8 cellular contexts compared by ENCODE assay signal in genomic region chrX:276588-277171, GRCh38. TPM values are rescaled to one million over a fixed set of nuclear protein-coding genes. Genes with fewer than 3 reads are reported as not detected.
DNase-seq lines count a peak whose midpoint lies in the region; ATAC-seq lines count a peak whose summit lies in the region.

No MANE protein-coding gene starts in this region.

- peaks cover 12% of the 10 kb centered on the region for H3K79me2 ChIP-seq in trophoblast cell (ENCODE audit: control insufficient read depth, insufficient read depth, low read length, poor library complexity)

- DNase-seq in activated CD4-positive, alpha-beta memory T cell treated with anti-CD3 and anti-CD28 coated beads, Interleukin-2, amount 10 ng/mL, durations not matched to agents 7 days and 5 days = peak; percentile 29
- DNase-seq in foreskin melanocyte (peak; percentile 10), trophoblast cell (peak; percentile 87 to 92), cerebellum (ENCODE audit: low spot score) (no peak), LoVo (ENCODE audit: low spot score) (no peak), SHP77 (lab: John Stamatoyannopoulos, UW) (no peak)

- no peaks in the 10 kb centered on the region for H3K36me3 Mint-ChIP-seq in activated CD4-positive, alpha-beta memory T cell treated with anti-CD3 and anti-CD28 coated beads, Interleukin-2, amount 10 ng/mL, durations not matched to agents 7 days and 5 days (ENCODE audit: low read depth)

- H3K14ac ChIP-seq in trophoblast cell (ENCODE audit: low read length) = peak overlapping the region; percentile 70

- peak overlapping the region; percentile 74 for H3K4me3 Mint-ChIP-seq in activated CD4-positive, alpha-beta memory T cell treated with anti-CD3 and anti-CD28 coated beads, Interleukin-2, amount 10 ng/mL, durations not matched to agents 7 days and 5 days

- no peaks in the 10 kb centered on the region for H3K36me3 ChIP-seq in trophoblast cell (ENCODE audit: control insufficient read depth in 1 of 2, insufficient read depth in 2 of 2, low read length in 2 of 2)

- POLR2A ChIA-PET in activated CD4-positive, alpha-beta memory T cell treated with anti-CD3 and anti-CD28 coated beads, Interleukin-2, amount 10 ng/mL, durations not matched to agents 7 days and 5 days (lab: Charles Lee) = no interaction called here

- peaks cover 11 to 28% of the 10 kb centered on the region in 2 experiments for H3K4me1 ChIP-seq in trophoblast cell (ENCODE audit: control insufficient read depth in 1 of 2, insufficient read depth in 2 of 2, low read length in 2 of 2)

- H3K27me3 ChIP-seq in trophoblast cell (ENCODE audit: insufficient read depth, low read length) = no peaks in the 10 kb centered on the region

- H4K91ac ChIP-seq in trophoblast cell (ENCODE audit: low read depth, low read length) = peak overlapping the region; percentile 49

- H2BK12ac ChIP-seq in trophoblast cell (ENCODE audit: low read length) = peak overlapping the region; percentile 2

- CTCF ChIA-PET in activated CD4-positive, alpha-beta memory T cell treated with anti-CD3 and anti-CD28 coated beads, Interleukin-2, amount 10 ng/mL, durations not matched to agents 7 days and 5 days (lab: Charles Lee) = no interaction called here

- H3K4me1 Mint-ChIP-seq in activated CD4-positive, alpha-beta memory T cell treated with anti-CD3 and anti-CD28 coated beads, Interleukin-2, amount 10 ng/mL, durations not matched to agents 7 days and 5 days = peaks cover 12% of the 10 kb centered on the region

- H3K79me1 ChIP-seq in trophoblast cell (ENCODE audit: low read length) = peaks cover 24% of the 10 kb centered on the region

- H2BK120ac ChIP-seq in trophoblast cell (ENCODE audit: insufficient read depth, low read length, poor library complexity) = peak overlapping the region; percentile 81

- H2AK5ac ChIP-seq in trophoblast cell (ENCODE audit: low read length) = peak overlapping the region; percentile 84

- H3K9me3 Mint-ChIP-seq in activated CD4-positive, alpha-beta memory T cell treated with anti-CD3 and anti-CD28 coated beads, Interleukin-2, amount 10 ng/mL, durations not matched to agents 7 days and 5 days = no peaks in the 10 kb centered on the region

- H2BK5ac ChIP-seq in trophoblast cell (ENCODE audit: low read depth, low read length, poor library complexity) = peak overlapping the region; percentile 75

- no peaks in the 10 kb centered on the region for H3K9me3 ChIP-seq in trophoblast cell (ENCODE audit: insufficient read depth, low read depth, low read length)

- H2AFZ ChIP-seq in trophoblast cell (ENCODE audit: insufficient read depth, low read length, poor library complexity) = peak overlapping the region; percentile 53

- peak overlapping the region; percentile 40 for H3K27ac ChIP-seq in trophoblast cell (ENCODE audit: low read depth, low read length)

- peak overlapping the region; percentile 89 for H3K4me2 ChIP-seq in trophoblast cell (ENCODE audit: low read length)

- no peak overlapping the region for H3K23ac ChIP-seq in trophoblast cell (ENCODE audit: low read length)

- H4K12ac ChIP-seq in trophoblast cell (ENCODE audit: low read depth, low read length) = peak overlapping the region; percentile 55

- peak overlapping the region; percentile 82 for H3K9ac ChIP-seq in trophoblast cell (ENCODE audit: low read length)

- peak overlapping the region; percentile 78 for H3K4ac ChIP-seq in trophoblast cell (ENCODE audit: low read depth, low read length)

- no CpG with 5 or more reads among the region's 47 CpGs for WGBS in trophoblast cell (ENCODE audit: extremely low coverage, insufficient coverage, insufficient read length)

- peak overlapping the region; percentile 96 for H3K18ac ChIP-seq in trophoblast cell (ENCODE audit: low read length)

- H3K27ac Mint-ChIP-seq in activated CD4-positive, alpha-beta memory T cell treated with anti-CD3 and anti-CD28 coated beads, Interleukin-2, amount 10 ng/mL, durations not matched to agents 7 days and 5 days = no peak overlapping the region

- H3K27me3 Mint-ChIP-seq in activated CD4-positive, alpha-beta memory T cell treated with anti-CD3 and anti-CD28 coated beads, Interleukin-2, amount 10 ng/mL, durations not matched to agents 7 days and 5 days = no peaks in the 10 kb centered on the region

- ATAC-seq in GM18867 (IDR thresholded peaks at IDR 0.05; ENCODE audit: unreplicated experiment) (peak; percentile 35), HG03066 (IDR thresholded peaks at IDR 0.05; ENCODE audit: low read depth, unreplicated experiment) (peak; percentile 41)

- H4K8ac ChIP-seq in trophoblast cell (ENCODE audit: low read depth, low read length) = peak overlapping the region; percentile 52

- H3K4me3 ChIP-seq in trophoblast cell (ENCODE audit: low read depth, low read length) = peak overlapping the region; percentile 80

RNA-seq across cellular contexts. Expression of gene PLCXD1, which starts 4.5 kb away (rescaled TPM):
- total RNA-seq in activated CD4-positive, alpha-beta memory T cell treated with anti-CD3 and anti-CD28 coated beads, Interleukin-2, amount 10 ng/mL, durations not matched to agents 7 days and 5 days = 10 to 100 TPM; 34.5 to 35.5 TPM
- 50.3 and 51.6 TPM in 2 replicates for polyA plus RNA-seq in trophoblast cell (2013)
- total RNA-seq in cerebellum = 14.2 TPM

RNA-seq across cellular contexts. Expression of gene GTPBP6, which starts 41.9 kb away (rescaled TPM):
- 10 to 100 TPM; 46.2 to 46.7 TPM for total RNA-seq in activated CD4-positive, alpha-beta memory T cell treated with anti-CD3 and anti-CD28 coated beads, Interleukin-2, amount 10 ng/mL, durations not matched to agents 7 days and 5 days
- 30.2 and 30.6 TPM in 2 replicates for polyA plus RNA-seq in trophoblast cell (2013)
- total RNA-seq in cerebellum = 11.6 TPM

Comparison
In these comparisons a context has a peak if more than half of its experiments do, and no peak if none do; other contexts are left out.
1. DNase-seq: peak in activated CD4-positive, alpha-beta memory T cell treated with anti-CD3 and anti-CD28 coated beads, Interleukin-2, amount 10 ng/mL, durations not matched to agents 7 days and 5 days (single experiment), foreskin melanocyte (single experiment) and trophoblast cell (2 of 2); none in cerebellum (single experiment), LoVo (single experiment) and SHP77 (0 of 2).